Comparison of ENCODE assay signal across 12 cellular contexts in the genomic region with DNA sequence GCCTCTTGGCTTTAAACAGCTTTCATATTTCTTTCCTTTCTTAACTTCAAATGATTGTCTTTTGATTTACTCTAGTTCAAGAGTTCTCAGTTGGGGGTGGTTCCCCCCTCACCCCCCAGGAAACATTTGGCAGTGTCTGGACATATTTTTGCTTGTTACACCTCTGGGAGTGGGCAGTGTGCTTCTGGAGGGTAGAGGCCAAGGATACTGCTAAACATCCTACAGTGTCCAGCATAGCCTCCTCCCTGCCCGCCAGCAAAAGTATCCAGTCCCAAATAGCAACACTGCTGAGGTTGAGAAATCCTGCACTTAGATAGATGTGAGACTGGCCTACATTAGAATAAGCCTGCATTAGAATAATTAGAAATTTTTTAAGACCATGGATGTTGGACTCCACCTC. TPM values are rescaled to one million over a fixed set of nuclear protein-coding genes. Genes with fewer than 3 reads are reported as not detected.
DNase-seq lines count a peak whose midpoint lies in the region; ATAC-seq and TF ChIP-seq lines count a peak whose summit lies in the region.
"Had no signal": no experiment of that assay in that cellular context is flagged by ENCODE, and none has a peak within 500 bp of the region (broad histone marks: within the 10 kb centered on the region; RNA-seq: fewer than 3 reads in every experiment).

No MANE protein-coding gene starts in this region.

- TF ChIP-seq CTCF in hepatocyte (IDR thresholded peaks at IDR 0.05; ENCODE audit: poor library complexity) = no peak
- TF ChIP-seq CTCF in uterus (IDR thresholded peaks at IDR 0.05) = no peak
- no peak for TF ChIP-seq CTCF in MM.1S (IDR thresholded peaks at IDR 0.05; ENCODE audit: low read length)

- H3K9ac ChIP-seq in MM.1S (ENCODE audit: low read length) = no peak overlapping the region

- H3K4me2 ChIP-seq in hepatocyte = peak overlapping the region; percentile 91
- no peak overlapping the region for H3K4me2 ChIP-seq in MM.1S (ENCODE audit: low read depth, low read length)

- no peaks in the 10 kb centered on the region for H3K9me3 Mint-ChIP-seq in activated CD8-positive, alpha-beta memory T cell treated with anti-CD3 and anti-CD28 coated beads, Interleukin-2, amount 10 ng/mL, durations not matched to agents 7 days and 5 days (ENCODE audit: low read depth)
- no peaks in the 10 kb centered on the region for H3K9me3 Mint-ChIP-seq in activated CD4-positive, alpha-beta memory T cell treated with anti-CD3 and anti-CD28 coated beads for 36 hours
- H3K9me3 Mint-ChIP-seq in stimulated activated naive B cell treated with anti-CD40 and anti-IgM and Interleukin-4, amounts not matched to agents 10 μg/mL and 1 μg/mL and 100 μg/mL, for 72 hours = no peaks in the 10 kb centered on the region

- no peak overlapping the region for H3K27ac Mint-ChIP-seq in activated CD8-positive, alpha-beta memory T cell treated with anti-CD3 and anti-CD28 coated beads, Interleukin-2, amount 10 ng/mL, durations not matched to agents 7 days and 5 days
- no peak overlapping the region for H3K27ac Mint-ChIP-seq in activated CD4-positive, alpha-beta memory T cell treated with anti-CD3 and anti-CD28 coated beads for 36 hours
- H3K27ac Mint-ChIP-seq in stimulated activated naive B cell treated with anti-CD40 and anti-IgM and Interleukin-4, amounts not matched to agents 10 μg/mL and 1 μg/mL and 100 μg/mL, for 72 hours = peak overlapping the region; percentile 37

- DNase-seq in activated CD8-positive, alpha-beta memory T cell treated with anti-CD3 and anti-CD28 coated beads, Interleukin-2, amount 10 ng/mL, durations not matched to agents 7 days and 5 days = no peak
- no peak for DNase-seq in activated CD8-positive, alpha-beta memory T cell treated with anti-CD3 and anti-CD28 coated beads, Interleukin-2, amount 50 U/mL, for 4 hours
- DNase-seq in activated CD4-positive, alpha-beta memory T cell treated with anti-CD3 and anti-CD28 coated beads for 36 hours = no peak
- DNase-seq in hepatocyte (ENCODE audit: low spot score) (no peak), uterus (no peak), MM.1S (no peak)
- no peak for DNase-seq in stimulated activated naive B cell treated with anti-CD40 and anti-IgM and Interleukin-4, amounts not matched to agents 10 μg/mL and 1 μg/mL and 100 μg/mL, for 72 hours
- DNase-seq: effector memory CD4-positive, alpha-beta T cell; GF-D8; hippocampal formation; small intestine had no signal

- no peaks in the 10 kb centered on the region for H3K27me3 Mint-ChIP-seq in activated CD8-positive, alpha-beta memory T cell treated with anti-CD3 and anti-CD28 coated beads, Interleukin-2, amount 10 ng/mL, durations not matched to agents 7 days and 5 days
- H3K27me3 Mint-ChIP-seq in activated CD4-positive, alpha-beta memory T cell treated with anti-CD3 and anti-CD28 coated beads for 36 hours = no peaks in the 10 kb centered on the region
- no peaks in the 10 kb centered on the region for H3K27me3 Mint-ChIP-seq in stimulated activated naive B cell treated with anti-CD40 and anti-IgM and Interleukin-4, amounts not matched to agents 10 μg/mL and 1 μg/mL and 100 μg/mL, for 72 hours

- POLR2A ChIA-PET in activated CD4-positive, alpha-beta memory T cell treated with anti-CD3 and anti-CD28 coated beads for 36 hours (lab: Charles Lee) = no interaction called here

- CTCF ChIA-PET in activated CD8-positive, alpha-beta memory T cell treated with anti-CD3 and anti-CD28 coated beads, Interleukin-2, amount 10 ng/mL, durations not matched to agents 7 days and 5 days (lab: Charles Lee) = interaction anchor here (1.7 kb wide), 1 partner anchor 25 kb away, joined by 3 read pairs; no protein-coding TSS in a partner anchor
- CTCF ChIA-PET in activated CD4-positive, alpha-beta memory T cell treated with anti-CD3 and anti-CD28 coated beads for 36 hours (lab: Charles Lee) = no interaction called here

- peaks cover 33% of the 10 kb centered on the region for H3K4me1 ChIP-seq in hepatocyte (ENCODE audit: insufficient read depth)
- H3K4me1 ChIP-seq in uterus = peaks cover 22 to 32% of the 10 kb centered on the region in 2 donors
- H3K4me1 ChIP-seq in MM.1S (ENCODE audit: low read length) = peaks cover 15% of the 10 kb centered on the region

- H3K36me3 Mint-ChIP-seq in activated CD8-positive, alpha-beta memory T cell treated with anti-CD3 and anti-CD28 coated beads, Interleukin-2, amount 10 ng/mL, durations not matched to agents 7 days and 5 days = peaks cover 28% of the 10 kb centered on the region
- H3K36me3 Mint-ChIP-seq in activated CD4-positive, alpha-beta memory T cell treated with anti-CD3 and anti-CD28 coated beads for 36 hours = peaks cover 16% of the 10 kb centered on the region
- H3K36me3 Mint-ChIP-seq in stimulated activated naive B cell treated with anti-CD40 and anti-IgM and Interleukin-4, amounts not matched to agents 10 μg/mL and 1 μg/mL and 100 μg/mL, for 72 hours = peaks cover 20 to 23% of the 10 kb centered on the region in 2 donors

- H4K20me1 ChIP-seq in hepatocyte (ENCODE audit: insufficient read depth, poor library complexity, severe bottlenecking) (peaks cover 77% of the 10 kb centered on the region), MM.1S (ENCODE audit: insufficient read depth, low read length) (peaks cover 58% of the 10 kb centered on the region)

- peaks cover 54% of the 10 kb centered on the region for H3K4me1 Mint-ChIP-seq in activated CD8-positive, alpha-beta memory T cell treated with anti-CD3 and anti-CD28 coated beads, Interleukin-2, amount 10 ng/mL, durations not matched to agents 7 days and 5 days
- peaks cover 55% of the 10 kb centered on the region for H3K4me1 Mint-ChIP-seq in activated CD4-positive, alpha-beta memory T cell treated with anti-CD3 and anti-CD28 coated beads for 36 hours (ENCODE audit: low read depth)
- H3K4me1 Mint-ChIP-seq in stimulated activated naive B cell treated with anti-CD40 and anti-IgM and Interleukin-4, amounts not matched to agents 10 μg/mL and 1 μg/mL and 100 μg/mL, for 72 hours = peaks cover 42 to 68% of the 10 kb centered on the region in 2 donors

- no peaks in the 10 kb centered on the region for H3K27me3 ChIP-seq in hepatocyte
- no peaks in the 10 kb centered on the region for H3K27me3 ChIP-seq in uterus
- no peaks in the 10 kb centered on the region for H3K27me3 ChIP-seq in MM.1S (replicated peaks; ENCODE audit: insufficient read depth, low read length)

- no peak for TF ChIP-seq POLR2A in uterus (IDR thresholded peaks at IDR 0.05)

- H3K79me2 ChIP-seq in hepatocyte (peaks cover 77% of the 10 kb centered on the region), MM.1S (ENCODE audit: low read length) (peaks cover 80% of the 10 kb centered on the region)

- 91% methylated on average over 1 of the region's 1 CpG for WGBS in hepatocyte (ENCODE audit: low lambda C conversion rate, missing lambda C conversion rate)

- H3K36me3 ChIP-seq in hepatocyte (replicated peaks; ENCODE audit: insufficient read depth, low read depth) (no peaks in the 10 kb centered on the region), uterus (no peaks in the 10 kb centered on the region), MM.1S (replicated peaks; ENCODE audit: insufficient read depth, low read length) (no peaks in the 10 kb centered on the region)

- peak overlapping the region; percentile 14 for H3K4me3 Mint-ChIP-seq in activated CD8-positive, alpha-beta memory T cell treated with anti-CD3 and anti-CD28 coated beads, Interleukin-2, amount 10 ng/mL, durations not matched to agents 7 days and 5 days
- H3K4me3 Mint-ChIP-seq in activated CD4-positive, alpha-beta memory T cell treated with anti-CD3 and anti-CD28 coated beads for 36 hours = peak overlapping the region; percentile 12
- H3K4me3 Mint-ChIP-seq in stimulated activated naive B cell treated with anti-CD40 and anti-IgM and Interleukin-4, amounts not matched to agents 10 μg/mL and 1 μg/mL and 100 μg/mL, for 72 hours = peak overlapping the region; percentile 39 to 62

- H3K4me3 ChIP-seq in hepatocyte (no peak overlapping the region), uterus (no peak overlapping the region), MM.1S (ENCODE audit: low read length) (no peak overlapping the region)

- H3K9me2 ChIP-seq in hepatocyte (replicated peaks; ENCODE audit: insufficient read depth) = no peaks in the 10 kb centered on the region
- no peaks in the 10 kb centered on the region for H3K9me2 ChIP-seq in MM.1S (replicated peaks; ENCODE audit: insufficient read depth, low read length)

- H2AFZ ChIP-seq in hepatocyte = no peak overlapping the region
- H2AFZ ChIP-seq in MM.1S (ENCODE audit: low read length) = no peak overlapping the region

- H3K27ac ChIP-seq in hepatocyte (no peak overlapping the region), uterus (no peak overlapping the region), MM.1S (ENCODE audit: low read length) (no peak overlapping the region)

- no peak for ATAC-seq in activated CD8-positive, alpha-beta memory T cell treated with anti-CD3 and anti-CD28 coated beads, Interleukin-2, amount 10 ng/mL, durations not matched to agents 7 days and 5 days
- no peak for ATAC-seq in stimulated activated naive B cell treated with anti-CD40 and anti-IgM and Interleukin-4, amounts not matched to agents 10 μg/mL and 1 μg/mL and 100 μg/mL, for 72 hours (replicated peaks)
- no peak for ATAC-seq in GM19452 (IDR thresholded peaks at IDR 0.05; ENCODE audit: unreplicated experiment)

- H3F3A ChIP-seq in MM.1S (ENCODE audit: insufficient read depth, low read length) = peaks cover 9% of the 10 kb centered on the region

- H3K9me3 ChIP-seq in hepatocyte (ENCODE audit: low read depth) = no peaks in the 10 kb centered on the region
- no peaks in the 10 kb centered on the region for H3K9me3 ChIP-seq in uterus
- no peaks in the 10 kb centered on the region for H3K9me3 ChIP-seq in MM.1S (replicated peaks; ENCODE audit: insufficient read depth, low read length)

- intact Hi-C loops in activated CD4-positive, alpha-beta memory T cell treated with anti-CD3 and anti-CD28 coated beads for 36 hours (cut with micrococcal nuclease) = loop anchor here (5.0 to 10.0 kb wide), 5 partner anchors 64 to 379 kb away; a partner anchor contains a TSS
- intact Hi-C loops in uterus (cut with DNase I; ENCODE audit: low total_unique reads) = no loop called here

RNA-seq across cellular contexts. Expression of a gene that starts 3.2 kb away (rescaled TPM):
- total RNA-seq in activated CD8-positive, alpha-beta memory T cell treated with anti-CD3 and anti-CD28 coated beads, Interleukin-2, amount 10 ng/mL, durations not matched to agents 7 days and 5 days = 100 to 1,000 TPM; 116 to 121 TPM
- 100 to 1,000 TPM; 108 to 110 TPM for total RNA-seq in activated CD4-positive, alpha-beta memory T cell treated with anti-CD3 and anti-CD28 coated beads for 36 hours
- 108 and 126 TPM in 2 replicates for total RNA-seq in hepatocyte
- polyA plus RNA-seq in hepatocyte = 31.5 and 57.3 TPM in 2 replicates
- 100 to 1,000 TPM in 3 of 4 donors, 10 to 100 TPM in 1; 90.7 to 253 (median 164) TPM for total RNA-seq in uterus
